In the genomic region with DNA sequence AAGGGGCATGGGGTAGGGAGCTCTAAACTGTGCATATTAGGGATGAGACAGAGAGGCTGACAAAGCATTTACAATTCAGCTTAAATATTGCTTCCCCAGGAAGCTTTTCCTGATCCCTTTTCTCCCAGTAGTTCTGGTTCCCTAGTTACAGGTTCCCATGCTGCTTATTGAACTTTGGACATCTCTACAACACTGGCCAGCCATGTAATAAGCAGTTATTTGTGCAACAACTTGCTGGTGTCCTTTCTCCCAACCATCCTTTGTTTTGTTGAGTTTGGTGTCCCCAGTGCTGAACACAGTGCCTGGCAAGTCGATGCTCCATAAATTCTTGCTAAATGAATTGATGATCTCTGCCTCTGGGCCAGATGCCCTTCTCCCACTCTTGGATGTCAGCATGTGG, we compare ENCODE assay signal across 19 cellular contexts.
DNase-seq lines count a peak whose midpoint lies in the region; ATAC-seq, FAIRE-seq and TF ChIP-seq lines count a peak whose summit lies in the region.
"Had no signal": no experiment of that assay in that cellular context is flagged by ENCODE, and none has a peak within 500 bp of the region (broad histone marks: within the 10 kb centered on the region; RNA-seq: fewer than 3 reads in every experiment).

No MANE protein-coding gene starts in this region.

- ATAC-seq in left lobe of liver (peak; percentile 80), HG03342 (IDR thresholded peaks at IDR 0.05; ENCODE audit: unreplicated experiment) (no peak), HG02970 (IDR thresholded peaks at IDR 0.05; ENCODE audit: low FRiP score, unreplicated experiment) (no peak), pancreas (no peak)
- ATAC-seq: HCT116 had no signal

- no peak for FAIRE-seq in pancreas (lab: Jason Lieb, UNC)
- FAIRE-seq: GM12891 had no signal

- no peak for TF ChIP-seq EP300 in transverse colon (IDR thresholded peaks at IDR 0.05; ENCODE audit: low read depth)

- DNase-seq in WERI-Rb-1 (no peak), left lobe of liver (ENCODE audit: low spot score) (no peak), transverse colon (no peak), pancreas (no peak)
- DNase-seq: CD4-positive, alpha-beta memory T cell; DMS153; GOT3; MV-4-11; NCI-H1694 treated with DMSO at 0.1 percent for 48 hours; NCI-H2107; NCI-H510A; NCI-H748 treated with DMSO at 0.1 percent for 48 hours had no signal

- TF ChIP-seq POLR2A in transverse colon (IDR thresholded peaks at IDR 0.05), result no peak

- H3K9me3 ChIP-seq in WERI-Rb-1 (ENCODE audit: severe bottlenecking), result no peaks in the 10 kb centered on the region
- no peaks in the 10 kb centered on the region for H3K9me3 ChIP-seq in muscle layer of duodenum (ENCODE audit: control insufficient read depth in 1 of 2, low read length in 2 of 2)
- no peaks in the 10 kb centered on the region for H3K9me3 ChIP-seq in transverse colon
- no peaks in the 10 kb centered on the region for H3K9me3 ChIP-seq in pancreas
- H3K9me3 ChIP-seq: BLaER1 had no signal

- H3K4me1 ChIP-seq in muscle layer of duodenum (ENCODE audit: control insufficient read depth in 1 of 2, insufficient read depth in 2 of 2, low read length in 2 of 2) (peaks cover 34 to 54% of the 10 kb centered on the region in 2 donors), transverse colon (peaks cover 32 to 57% (median 40%) of the 10 kb centered on the region in 4 donors), pancreas (peaks cover 4 to 26% (median 14%) of the 10 kb centered on the region in 3 donors)

- H3K36me3 ChIP-seq in WERI-Rb-1 (no peaks in the 10 kb centered on the region), muscle layer of duodenum (ENCODE audit: control insufficient read depth in 1 of 2, insufficient read depth in 2 of 2, low read length in 2 of 2) (no peaks in the 10 kb centered on the region), transverse colon (no peaks in the 10 kb centered on the region), pancreas (no peaks in the 10 kb centered on the region)
- H3K36me3 ChIP-seq: BLaER1 had no signal

- H3K4me3 ChIP-seq in WERI-Rb-1 (ENCODE audit: low read depth, low read length) (no peak overlapping the region), muscle layer of duodenum (ENCODE audit: low read depth in 1 of 2, low read length in 2 of 2) (no peak overlapping the region), transverse colon (no peak overlapping the region), pancreas (no peak overlapping the region)
- H3K4me3 ChIP-seq: BLaER1 had no signal

- WGBS in transverse colon (ENCODE audit: low coverage in 1 of 2), 2 donors, result 62% methylated on average over 1 of the region's 1 CpG; no CpG with 5 or more reads in 1 of the 2 donors
- WGBS in pancreas, 2 donors, result 82 to 85% methylated on average over 1 of the region's 1 CpG

- peak overlapping the region; percentile 61 for H3K27ac ChIP-seq in WERI-Rb-1
- H3K27ac ChIP-seq in muscle layer of duodenum (ENCODE audit: low read length), result peak overlapping the region; percentile 3
- H3K27ac ChIP-seq in transverse colon, result peak overlapping the region; percentile 67 to 82 (median 75)
- H3K27ac ChIP-seq in pancreas, result no peak overlapping the region
- H3K27ac ChIP-seq: BLaER1, KMS-11 had no signal

- in situ Hi-C loops in transverse colon (cut with MboI; ENCODE audit: low pct_ligation_motif_present in 1 of 4, low pct_unique_long_range_greater_than_20kb in 1 of 4, low sequenced_read_pairs in 3 of 4), result no loop called here

- intact Hi-C loops in transverse colon (cut with DNase I; ENCODE audit: low total_unique reads), result loop anchor here (10.0 kb wide), 1 partner anchor 71 kb away; no protein-coding TSS in a partner anchor
- intact Hi-C loops in pancreas (cut with DNase I), result no loop called here

- TF ChIP-seq CTCF in WERI-Rb-1 (IDR thresholded peaks at IDR 0.05; ENCODE audit: low read depth, low read length) (no peak), transverse colon (IDR thresholded peaks at IDR 0.05) (no peak), pancreas (IDR thresholded peaks at IDR 0.05) (no peak)

- no peaks in the 10 kb centered on the region for H3K27me3 ChIP-seq in WERI-Rb-1 (ENCODE audit: insufficient read depth, low read depth, severe bottlenecking)
- H3K27me3 ChIP-seq in muscle layer of duodenum (ENCODE audit: low read depth, low read length), result no peaks in the 10 kb centered on the region
- H3K27me3 ChIP-seq in transverse colon, result no peaks in the 10 kb centered on the region
- no peaks in the 10 kb centered on the region for H3K27me3 ChIP-seq in pancreas
- H3K27me3 ChIP-seq: BLaER1 had no signal

Comparison
In these comparisons a context has a peak if more than half of its experiments do, and no peak if none do; other contexts are left out.
1. H3K27ac ChIP-seq: peak in WERI-Rb-1 (single experiment), muscle layer of duodenum (single experiment) and transverse colon (4 of 4); none in pancreas (0 of 4).